In the genomic region with DNA sequence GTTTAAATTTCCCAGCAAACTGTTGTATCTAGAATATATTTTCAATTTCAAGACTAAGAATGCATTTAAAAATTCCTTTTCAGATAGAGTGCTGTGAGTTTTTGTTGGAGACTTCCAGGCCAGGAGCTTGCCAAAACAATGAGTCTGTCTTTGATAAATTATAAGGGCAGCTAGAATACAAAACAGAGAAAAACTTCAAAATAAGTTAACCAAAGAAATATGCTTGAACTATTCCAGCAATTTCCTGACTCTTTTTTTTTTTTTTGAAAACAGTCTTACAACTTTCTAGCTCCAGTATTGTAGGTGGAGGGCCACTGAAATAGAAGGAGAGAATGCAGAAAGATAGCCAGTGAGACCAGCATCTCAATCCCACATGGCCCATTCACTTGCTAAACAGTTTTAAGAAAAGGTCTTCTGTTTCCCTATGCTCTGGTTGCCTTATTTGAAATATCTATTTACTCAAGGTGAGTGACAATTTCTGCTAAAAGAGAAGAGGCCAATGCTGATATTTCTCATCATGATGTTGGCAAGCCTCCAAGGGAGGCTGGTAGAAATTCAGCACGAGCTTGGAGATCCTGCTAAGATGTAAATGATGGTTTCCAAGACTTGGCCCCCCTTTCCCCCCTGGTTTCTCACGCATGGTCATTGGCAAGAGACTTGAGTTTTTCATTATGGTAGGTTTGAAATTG, we compare ENCODE assay signal across 9 cellular contexts.
DNase-seq lines count a peak whose midpoint lies in the region; ATAC-seq, FAIRE-seq and TF ChIP-seq lines count a peak whose summit lies in the region.
"Had no signal": no experiment of that assay in that cellular context is flagged by ENCODE, and none has a peak within 500 bp of the region (broad histone marks: within the 10 kb centered on the region; RNA-seq: fewer than 3 reads in every experiment).

No MANE protein-coding gene starts in this region.

- peaks cover 29% of the 10 kb centered on the region for H3K4me1 ChIP-seq in GM23338 (ENCODE audit: insufficient read depth)

- H3K4me1 Mint-ChIP-seq in GM23338, result peaks cover 29% of the 10 kb centered on the region
- H3K4me1 Mint-ChIP-seq in activated CD4-positive, alpha-beta memory T cell treated with anti-CD3 and anti-CD28 coated beads for 36 hours (ENCODE audit: low read depth), result peaks cover 60% of the 10 kb centered on the region
- H3K4me1 Mint-ChIP-seq in stimulated activated memory B cell treated with anti-CD40 and anti-IgM and Interleukin-4, amounts not matched to agents 10 μg/mL and 1 μg/mL and 100 μg/mL, for 72 hours, result peaks cover 55% of the 10 kb centered on the region

- POLR2A ChIA-PET in activated CD4-positive, alpha-beta memory T cell treated with anti-CD3 and anti-CD28 coated beads for 36 hours (lab: Charles Lee), result interaction anchor here (0.6 kb wide), 1 partner anchor 227 kb away, joined by 4 read pairs; no protein-coding TSS in a partner anchor

- CTCF ChIA-PET in activated CD4-positive, alpha-beta memory T cell treated with anti-CD3 and anti-CD28 coated beads for 36 hours (lab: Charles Lee), result interaction anchor here (0.6 kb wide), 1 partner anchor 54 kb away, joined by 4 read pairs; no protein-coding TSS in a partner anchor

- no peaks in the 10 kb centered on the region for H3K79me2 ChIP-seq in GM23338 (replicated peaks; ENCODE audit: insufficient read depth)

- H3K4me3 Mint-ChIP-seq in GM23338, result no peak overlapping the region
- H3K4me3 Mint-ChIP-seq in activated CD4-positive, alpha-beta memory T cell treated with anti-CD3 and anti-CD28 coated beads for 36 hours, result no peak overlapping the region
- no peak overlapping the region for H3K4me3 Mint-ChIP-seq in stimulated activated memory B cell treated with anti-CD40 and anti-IgM and Interleukin-4, amounts not matched to agents 10 μg/mL and 1 μg/mL and 100 μg/mL, for 72 hours

- H3K27ac ChIP-seq in GM23338 (ENCODE audit: low read depth), result peak overlapping the region; percentile 21

- peaks cover 2% of the 10 kb centered on the region for H3K27me3 Mint-ChIP-seq in GM23338 (ENCODE audit: insufficient read depth, low read depth, poor library complexity)
- H3K27me3 Mint-ChIP-seq in activated CD4-positive, alpha-beta memory T cell treated with anti-CD3 and anti-CD28 coated beads for 36 hours, result no peaks in the 10 kb centered on the region
- no peaks in the 10 kb centered on the region for H3K27me3 Mint-ChIP-seq in stimulated activated memory B cell treated with anti-CD40 and anti-IgM and Interleukin-4, amounts not matched to agents 10 μg/mL and 1 μg/mL and 100 μg/mL, for 72 hours

- peak; percentile 77 for ATAC-seq in GM23338
- no peak for ATAC-seq in stimulated activated memory B cell treated with anti-CD40 and anti-IgM and Interleukin-4, amounts not matched to agents 10 μg/mL and 1 μg/mL and 100 μg/mL, for 72 hours
- ATAC-seq in HG03135 (IDR thresholded peaks at IDR 0.05; ENCODE audit: unreplicated experiment), result no peak

- peaks cover 30% of the 10 kb centered on the region for H3K36me3 Mint-ChIP-seq in GM23338 (ENCODE audit: low read depth)
- peaks cover 28% of the 10 kb centered on the region for H3K36me3 Mint-ChIP-seq in activated CD4-positive, alpha-beta memory T cell treated with anti-CD3 and anti-CD28 coated beads for 36 hours
- H3K36me3 Mint-ChIP-seq in stimulated activated memory B cell treated with anti-CD40 and anti-IgM and Interleukin-4, amounts not matched to agents 10 μg/mL and 1 μg/mL and 100 μg/mL, for 72 hours, result peaks cover 51% of the 10 kb centered on the region

- intact Hi-C loops in activated CD4-positive, alpha-beta memory T cell treated with anti-CD3 and anti-CD28 coated beads for 36 hours (cut with micrococcal nuclease), result no loop called here

- TF ChIP-seq CTCF in GM23338 (conservative IDR thresholded peaks at IDR 0.05; ENCODE audit: low read depth in 2 of 2) (no peak), fibroblast of pulmonary artery (IDR thresholded peaks at IDR 0.05; ENCODE audit: low read length, missing control alignments) (no peak)

- no peaks in the 10 kb centered on the region; the same call in 1 of the 2 replicates for H3F3A ChIP-seq in GM23338 (replicated peaks; ENCODE audit: low read depth)

- H3K27me3 ChIP-seq in GM23338 (ENCODE audit: insufficient read depth), result no peaks in the 10 kb centered on the region

- no peaks in the 10 kb centered on the region for H3K9me2 ChIP-seq in GM23338 (ENCODE audit: insufficient read depth)

- H3K4me2 ChIP-seq in GM23338, result peak overlapping the region; percentile 63

- H2AFZ ChIP-seq in GM23338, result no peak overlapping the region

- no peak overlapping the region for H3K4me3 ChIP-seq in GM23338
- H3K4me3 ChIP-seq in fibroblast of pulmonary artery (replicated peaks; ENCODE audit: low read depth, low read length), result no peak overlapping the region

- no peaks in the 10 kb centered on the region for H3K36me3 ChIP-seq in GM23338 (ENCODE audit: insufficient read depth)

- H4K20me1 ChIP-seq in GM23338 (replicated peaks; ENCODE audit: insufficient read depth), result no peaks in the 10 kb centered on the region

- FAIRE-seq in frontal cortex (lab: Jason Lieb, UNC), result no peak
- FAIRE-seq: GM19239, small intestine had no signal

- H3K9me3 Mint-ChIP-seq in GM23338, result peaks cover 8% of the 10 kb centered on the region
- H3K9me3 Mint-ChIP-seq in activated CD4-positive, alpha-beta memory T cell treated with anti-CD3 and anti-CD28 coated beads for 36 hours, result peaks cover 13% of the 10 kb centered on the region
- peaks cover 5% of the 10 kb centered on the region for H3K9me3 Mint-ChIP-seq in stimulated activated memory B cell treated with anti-CD40 and anti-IgM and Interleukin-4, amounts not matched to agents 10 μg/mL and 1 μg/mL and 100 μg/mL, for 72 hours

- peak; percentile 47 for DNase-seq in GM23338 (ENCODE audit: low spot score)
- no peak for DNase-seq in activated CD4-positive, alpha-beta memory T cell treated with anti-CD3 and anti-CD28 coated beads for 36 hours
- DNase-seq in fibroblast of pulmonary artery (ENCODE audit: low read depth), result peak; percentile 85
- no peak for DNase-seq in frontal cortex (ENCODE audit: low spot score in 2 of 2)
- no peak for DNase-seq in D341Med (ENCODE audit: low spot score)
- DNase-seq: small intestine had no signal

- peak overlapping the region; percentile 80 for H3K27ac Mint-ChIP-seq in GM23338
- H3K27ac Mint-ChIP-seq in activated CD4-positive, alpha-beta memory T cell treated with anti-CD3 and anti-CD28 coated beads for 36 hours, result peak overlapping the region; percentile 84
- H3K27ac Mint-ChIP-seq in stimulated activated memory B cell treated with anti-CD40 and anti-IgM and Interleukin-4, amounts not matched to agents 10 μg/mL and 1 μg/mL and 100 μg/mL, for 72 hours, result peak overlapping the region; percentile 66

TF ChIP-seq in GM23338, 12 proteins besides CTCF, POLR2A, EP300 and RAD21:
- no peak for TF ChIP-seq ZNF331 (CRISPR knock-in tag; IDR thresholded peaks at IDR 0.05; ENCODE audit: low read depth)
- TF ChIP-seq, protein P1, sequence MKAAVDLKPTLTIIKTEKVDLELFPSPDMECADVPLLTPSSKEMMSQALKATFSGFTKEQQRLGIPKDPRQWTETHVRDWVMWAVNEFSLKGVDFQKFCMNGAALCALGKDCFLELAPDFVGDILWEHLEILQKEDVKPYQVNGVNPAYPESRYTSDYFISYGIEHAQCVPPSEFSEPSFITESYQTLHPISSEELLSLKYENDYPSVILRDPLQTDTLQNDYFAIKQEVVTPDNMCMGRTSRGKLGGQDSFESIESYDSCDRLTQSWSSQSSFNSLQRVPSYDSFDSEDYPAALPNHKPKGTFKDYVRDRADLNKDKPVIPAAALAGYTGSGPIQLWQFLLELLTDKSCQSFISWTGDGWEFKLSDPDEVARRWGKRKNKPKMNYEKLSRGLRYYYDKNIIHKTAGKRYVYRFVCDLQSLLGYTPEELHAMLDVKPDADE (IDR thresholded peaks at IDR 0.05), result no peak

Comparison
In these comparisons a context has a peak if more than half of its experiments do, and no peak if none do; other contexts are left out.
1. DNase-seq: peak in GM23338 (single experiment) and fibroblast of pulmonary artery (single experiment); none in activated CD4-positive, alpha-beta memory T cell treated with anti-CD3 and anti-CD28 coated beads for 36 hours (single experiment), frontal cortex (0 of 2) and D341Med (single experiment).
2. Peak in every context shown above with its lines, with median percentiles within 50 percentile points of each other: H3K27ac Mint-ChIP-seq.